ENCODE assay signal across 11 cellular contexts in the genomic region with DNA sequence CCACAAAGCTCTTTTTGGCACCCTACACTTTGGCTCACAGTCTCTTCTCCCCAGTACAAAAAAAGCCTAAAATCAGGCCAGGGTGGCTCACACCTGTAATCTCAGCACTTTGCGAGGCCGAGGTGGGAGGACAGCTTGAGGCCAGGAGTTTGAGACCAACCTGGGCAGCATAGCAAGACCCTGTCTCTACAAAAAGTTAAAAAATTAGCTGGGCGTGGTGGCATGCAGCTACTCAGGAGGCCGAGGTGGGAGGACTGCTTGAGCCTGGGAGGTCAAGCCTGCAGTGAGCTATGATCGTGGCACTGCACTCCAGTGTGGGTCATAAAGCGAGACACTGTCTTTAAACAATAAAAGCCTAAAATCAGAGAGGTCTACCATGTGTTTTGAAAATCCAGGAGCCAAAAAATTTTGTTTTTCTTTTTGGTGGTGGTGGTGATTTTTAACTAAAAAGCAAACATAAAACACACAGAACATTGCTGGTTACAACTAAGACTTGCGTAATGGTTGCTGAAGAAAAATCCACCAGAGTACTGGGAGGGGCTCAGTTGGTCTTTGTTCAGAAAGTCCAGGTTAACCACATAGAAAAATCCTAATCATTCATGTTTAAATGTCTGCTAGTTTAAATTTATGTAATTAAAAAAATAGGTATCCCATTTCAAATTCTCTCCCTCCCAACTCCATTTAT. TPM values are rescaled to one million over a fixed set of nuclear protein-coding genes. Genes with fewer than 3 reads are reported as not detected.
A peak's percentile ranks its signal among the peaks of the same experiment; 100 is the strongest.
DNase-seq lines count a peak whose midpoint lies in the region; ATAC-seq and TF ChIP-seq lines count a peak whose summit lies in the region.
"Had no signal": no experiment of that assay in that cellular context is flagged by ENCODE, and none has a peak within 500 bp of the region (broad histone marks: within the 10 kb centered on the region; RNA-seq: fewer than 3 reads in every experiment).

No MANE protein-coding gene starts in this region.

- H3K27me3 ChIP-seq in skeletal muscle satellite cell (ENCODE audit: control insufficient read depth, insufficient read depth, low read length), result no peaks in the 10 kb centered on the region

- peaks cover 33% of the 10 kb centered on the region for H3K4me1 Mint-ChIP-seq in activated CD4-positive, alpha-beta T cell treated with anti-CD3 and anti-CD28 coated beads, Interleukin-2, amount 10 ng/mL, durations not matched to agents 7 days and 5 days

- peak overlapping the region; percentile 95 for H3K27ac Mint-ChIP-seq in activated CD4-positive, alpha-beta T cell treated with anti-CD3 and anti-CD28 coated beads, Interleukin-2, amount 10 ng/mL, durations not matched to agents 7 days and 5 days

- H3K4me3 ChIP-seq in SK-N-MC, result no peak overlapping the region
- H3K4me3 ChIP-seq in fibroblast of villous mesenchyme (ENCODE audit: low read depth, low read length), result no peak overlapping the region
- H3K4me3 ChIP-seq in skeletal muscle satellite cell (ENCODE audit: low read length), result no peak overlapping the region

- CTCF ChIA-PET in activated CD4-positive, alpha-beta T cell treated with anti-CD3 and anti-CD28 coated beads, Interleukin-2, amount 10 ng/mL, durations not matched to agents 7 days and 5 days (lab: Charles Lee), result interaction anchor here (0.6 to 2.8 kb wide), 7 partner anchors 11 to 314 kb away, joined by 3 to 8 read pairs (median 4); no protein-coding TSS in a partner anchor

- H3K9me3 Mint-ChIP-seq in activated CD4-positive, alpha-beta T cell treated with anti-CD3 and anti-CD28 coated beads, Interleukin-2, amount 10 ng/mL, durations not matched to agents 7 days and 5 days, result no peaks in the 10 kb centered on the region

- DNase-seq in activated CD4-positive, alpha-beta T cell treated with anti-CD3 and anti-CD28 coated beads, Interleukin-2, amount 10 ng/mL, durations not matched to agents 7 days and 5 days, result no peak
- DNase-seq in activated CD4-positive, alpha-beta T cell treated with anti-CD3 and anti-CD28 coated beads, Interleukin-2, amount 50 U/mL, for 1 hour, result no peak
- DNase-seq in SK-N-MC (ENCODE audit: low read depth, low spot score) (no peak), fibroblast of villous mesenchyme (ENCODE audit: low read depth) (peak; percentile 22), NOMO-1 (lab: John Stamatoyannopoulos, UW; ENCODE audit: unreplicated experiment in 2 of 2) (no peak), SKM-1 treated with dmso at 0.1 percent for 144 hours (lab: John Stamatoyannopoulos, UW; ENCODE audit: unreplicated experiment) (no peak)
- DNase-seq: mammary epithelial cell; NCI-H526 treated with DMSO at 0.1 percent for 48 hours; stimulated activated CD4-positive, alpha-beta T cell treated with anti-CD3 and anti-CD28 coated beads, Interleukin-12 subunit alpha, Interleukin-12 subunit beta, amount 100 ng/mL, for 4 hours had no signal

- H3K4me3 Mint-ChIP-seq in activated CD4-positive, alpha-beta T cell treated with anti-CD3 and anti-CD28 coated beads, Interleukin-2, amount 10 ng/mL, durations not matched to agents 7 days and 5 days, result peak overlapping the region; percentile 83

- POLR2A ChIA-PET in activated CD4-positive, alpha-beta T cell treated with anti-CD3 and anti-CD28 coated beads, Interleukin-2, amount 10 ng/mL, durations not matched to agents 7 days and 5 days (lab: Charles Lee), result interaction anchor here (1.1 kb wide), 1 partner anchor 271 kb away, joined by 3 read pairs; no protein-coding TSS in a partner anchor

- TF ChIP-seq CTCF in fibroblast of villous mesenchyme (IDR thresholded peaks at IDR 0.05; ENCODE audit: insufficient read depth, low read depth, low read length), result no peak

- no peaks in the 10 kb centered on the region for H3K9me3 ChIP-seq in SK-N-MC (ENCODE audit: low read depth, low read length)
- no peaks in the 10 kb centered on the region for H3K9me3 ChIP-seq in skeletal muscle satellite cell (replicated peaks; ENCODE audit: low read length)

- ATAC-seq in HG03095 (IDR thresholded peaks at IDR 0.05; ENCODE audit: unreplicated experiment), result no peak

- H3K4me2 ChIP-seq in skeletal muscle satellite cell (ENCODE audit: low read length), result peak overlapping the region; percentile 86

- H3K27ac ChIP-seq in SK-N-MC, result 0 out of 2 replicates have a peak overlapping the region, but pooled peaks have one; percentile 19

- peaks cover 42% of the 10 kb centered on the region for H3K36me3 Mint-ChIP-seq in activated CD4-positive, alpha-beta T cell treated with anti-CD3 and anti-CD28 coated beads, Interleukin-2, amount 10 ng/mL, durations not matched to agents 7 days and 5 days (ENCODE audit: low read depth)

- H3K36me3 ChIP-seq in SK-N-MC (ENCODE audit: insufficient read depth, low read length), result peaks cover 54% of the 10 kb centered on the region
- peaks cover 54% of the 10 kb centered on the region for H3K36me3 ChIP-seq in skeletal muscle satellite cell (ENCODE audit: insufficient read depth, low read length)

- peaks cover 22% of the 10 kb centered on the region for H3K4me1 ChIP-seq in skeletal muscle satellite cell (ENCODE audit: control insufficient read depth, insufficient read depth, low read length)

- H3K27me3 Mint-ChIP-seq in activated CD4-positive, alpha-beta T cell treated with anti-CD3 and anti-CD28 coated beads, Interleukin-2, amount 10 ng/mL, durations not matched to agents 7 days and 5 days, result no peaks in the 10 kb centered on the region

- no peak overlapping the region for H3K9ac ChIP-seq in SK-N-MC (ENCODE audit: insufficient read length)
- no peak overlapping the region for H3K9ac ChIP-seq in skeletal muscle satellite cell (ENCODE audit: low read depth, low read length)

RNA-seq across cellular contexts. Expression of a gene that starts 1.6 kb away (rescaled TPM):
- total RNA-seq in activated CD4-positive, alpha-beta T cell treated with anti-CD3 and anti-CD28 coated beads, Interleukin-2, amount 10 ng/mL, durations not matched to agents 7 days and 5 days, result 100 to 1,000 TPM; 151 to 205 TPM
- 123 and 162 TPM in 2 replicates for total RNA-seq in fibroblast of villous mesenchyme
- 109 and 112 TPM in 2 replicates for total RNA-seq in skeletal muscle satellite cell (2012; rRNA removed)

RNA-seq across cellular contexts. Expression of a gene that starts 23.2 kb away (rescaled TPM):
- 1 to 10 TPM; 2.2 to 2.7 TPM for total RNA-seq in activated CD4-positive, alpha-beta T cell treated with anti-CD3 and anti-CD28 coated beads, Interleukin-2, amount 10 ng/mL, durations not matched to agents 7 days and 5 days
- total RNA-seq in fibroblast of villous mesenchyme, result 3.2 and 4.3 TPM in 2 replicates
- 1.1 and 2.5 TPM in 2 replicates for total RNA-seq in skeletal muscle satellite cell (2012; rRNA removed)

RNA-seq across cellular contexts. Expression of a gene that starts 34.2 kb away (rescaled TPM):
- 10 to 100 TPM; 72.2 to 97.4 TPM for total RNA-seq in activated CD4-positive, alpha-beta T cell treated with anti-CD3 and anti-CD28 coated beads, Interleukin-2, amount 10 ng/mL, durations not matched to agents 7 days and 5 days
- 61.7 and 74.7 TPM in 2 replicates for total RNA-seq in fibroblast of villous mesenchyme
- total RNA-seq in skeletal muscle satellite cell (2012; rRNA removed), result 54.6 and 96.3 TPM in 2 replicates
